21 cellular contexts compared by ENCODE assay signal in genomic region chr1:93683234-93683633, GRCh38.
"Had no signal": no experiment of that assay in that cellular context is flagged by ENCODE, and none has a peak within 500 bp of the region (broad histone marks: within the 10 kb centered on the region; RNA-seq: fewer than 3 reads in every experiment).

No MANE protein-coding gene starts in this region.

- H3K27ac ChIP-seq: lower lobe of right lung, stomach, suprapubic skin, tibial nerve had no signal

- H3K36me3 ChIP-seq: lower lobe of right lung, stomach, suprapubic skin, tibial nerve had no signal

- H3K36me3 Mint-ChIP-seq: activated naive CD4-positive, alpha-beta T cell treated with anti-CD3 and anti-CD28 coated beads, Interleukin-2, amount 10 ng/mL, durations not matched to agents 7 days and 5 days had no signal

- FAIRE-seq: urothelium cell line had no signal

- H3K4me2 ChIP-seq: smooth muscle cell had no signal

- H3K27me3 ChIP-seq: suprapubic skin, tibial nerve had no signal

- H3K4me3 Mint-ChIP-seq: activated CD4-positive, alpha-beta T cell treated with anti-CD3 and anti-CD28 coated beads for 36 hours; activated naive CD4-positive, alpha-beta T cell treated with anti-CD3 and anti-CD28 coated beads, Interleukin-2, amount 10 ng/mL, durations not matched to agents 7 days and 5 days; activated T-cell treated with anti-CD3 and anti-CD28 coated beads, Interleukin-2, amount 50 U/mL, for 4 hours; stimulated activated memory B cell treated with anti-CD40 and anti-IgM and Interleukin-4, amounts not matched to agents 10 μg/mL and 1 μg/mL and 100 μg/mL, for 72 hours had no signal

- H3K9me3 ChIP-seq: lower lobe of right lung, stomach, suprapubic skin, tibial nerve had no signal

- ATAC-seq: activated CD4-positive, alpha-beta T cell treated with anti-CD3 and anti-CD28 coated beads for 36 hours; activated T-cell treated with anti-CD3 and anti-CD28 coated beads, Interleukin-2, amount 50 U/mL, for 4 hours; left lobe of liver; lower lobe of right lung; naive thymus-derived CD4-positive, alpha-beta T cell; sciatic nerve; stimulated activated memory B cell treated with anti-CD40 and anti-IgM and Interleukin-4, amounts not matched to agents 10 μg/mL and 1 μg/mL and 100 μg/mL, for 72 hours had no signal

- H3K27me3 Mint-ChIP-seq: activated B cell treated with CpG ODN at 0.5 μM for 24 hours; stimulated activated memory B cell treated with anti-CD40 and anti-IgM and Interleukin-4, amounts not matched to agents 10 μg/mL and 1 μg/mL and 100 μg/mL, for 72 hours had no signal

- H3K9me3 Mint-ChIP-seq: activated B cell treated with CpG ODN at 0.5 μM for 24 hours; activated naive CD4-positive, alpha-beta T cell treated with anti-CD3 and anti-CD28 coated beads, Interleukin-2, amount 10 ng/mL, durations not matched to agents 7 days and 5 days; activated T-cell treated with anti-CD3 and anti-CD28 coated beads, Interleukin-2, amount 50 U/mL, for 4 hours; stimulated activated memory B cell treated with anti-CD40 and anti-IgM and Interleukin-4, amounts not matched to agents 10 μg/mL and 1 μg/mL and 100 μg/mL, for 72 hours had no signal

- DNase-seq: activated B cell treated with CpG ODN at 0.5 μM for 24 hours; activated CD4-positive, alpha-beta T cell treated with anti-CD3 and anti-CD28 coated beads for 36 hours; activated CD4-positive, alpha-beta T cell treated with anti-CD3 and anti-CD28 coated beads, Interleukin-2, amount 50 U/mL, for 4 hours; activated CD8-positive, alpha-beta memory T cell treated with anti-CD3 and anti-CD28 coated beads, Interleukin-2, amount 50 U/mL, for 48 hours; activated naive CD4-positive, alpha-beta T cell treated with anti-CD3 and anti-CD28 coated beads, Interleukin-2, amount 10 ng/mL, durations not matched to agents 7 days and 5 days; activated T-cell treated with anti-CD3 and anti-CD28 coated beads, Interleukin-2, amount 50 U/mL, for 4 hours; amygdala; foreskin fibroblast; lower lobe of right lung; naive thymus-derived CD4-positive, alpha-beta T cell; nucleus accumbens; posterior cingulate gyrus; stimulated activated CD4-positive, alpha-beta T cell treated with anti-CD3 and anti-CD28 coated beads, Interleukin-15, amount 100 ng/mL, for 24 hours; stomach had no signal

- H3K27ac Mint-ChIP-seq: activated B cell treated with CpG ODN at 0.5 μM for 24 hours; activated CD4-positive, alpha-beta T cell treated with anti-CD3 and anti-CD28 coated beads for 36 hours; activated naive CD4-positive, alpha-beta T cell treated with anti-CD3 and anti-CD28 coated beads, Interleukin-2, amount 10 ng/mL, durations not matched to agents 7 days and 5 days; naive thymus-derived CD4-positive, alpha-beta T cell; stimulated activated memory B cell treated with anti-CD40 and anti-IgM and Interleukin-4, amounts not matched to agents 10 μg/mL and 1 μg/mL and 100 μg/mL, for 72 hours had no signal

- H3K4me3 ChIP-seq: lower lobe of right lung, smooth muscle cell, stomach, suprapubic skin, tibial nerve had no signal
